Comparison of ENCODE assay signal across 8 cellular contexts in genomic region chr7:99631311-99632109, GRCh38. TPM values are rescaled to one million over a fixed set of nuclear protein-coding genes. Genes with fewer than 3 reads are reported as not detected.
DNase-seq lines count a peak whose midpoint lies in the region; ATAC-seq, FAIRE-seq and TF ChIP-seq lines count a peak whose summit lies in the region.

No MANE protein-coding gene starts in this region.

- H3K4me1 Mint-ChIP-seq in CD4-positive, alpha-beta memory T cell: peaks cover 4 to 9% (median 6%) of the 10 kb centered on the region in 4 donors

- no peak for TF ChIP-seq POLR2A in GM12892 (IDR thresholded peaks at IDR 0.05; ENCODE audit: low read depth, low read length)

- H3K4me3 ChIP-seq in CD4-positive, alpha-beta memory T cell (ENCODE audit: low read length in 2 of 2): no peak overlapping the region

- H3K4me3 Mint-ChIP-seq in CD4-positive, alpha-beta memory T cell: no peak overlapping the region

- no peaks in the 10 kb centered on the region for H3K9me3 Mint-ChIP-seq in CD4-positive, alpha-beta memory T cell
- H3K9me3 Mint-ChIP-seq in activated naive CD4-positive, alpha-beta T cell treated with anti-CD3 and anti-CD28 coated beads, Interleukin-2, amount 50 U/mL, for 72 hours: no peaks in the 10 kb centered on the region

- H3K36me3 ChIP-seq in CD4-positive, alpha-beta memory T cell (ENCODE audit: insufficient read depth, low read length): peaks cover 45% of the 10 kb centered on the region

- CTCF ChIA-PET in CD4-positive, alpha-beta memory T cell (lab: Charles Lee; ENCODE audit: partially characterized antibody): interaction anchor here (0.7 kb wide), 1 partner anchor 16 kb away, joined by 3 read pairs; no protein-coding TSS in a partner anchor

- no peaks in the 10 kb centered on the region for H3K27me3 ChIP-seq in CD4-positive, alpha-beta memory T cell (ENCODE audit: insufficient read depth, low read length)

- intact Hi-C loops in CD4-positive, alpha-beta memory T cell (cut with micrococcal nuclease): no loop called here

- H3K36me3 Mint-ChIP-seq in CD4-positive, alpha-beta memory T cell: peaks cover 50 to 69% of the 10 kb centered on the region in 2 donors
- H3K36me3 Mint-ChIP-seq in activated naive CD4-positive, alpha-beta T cell treated with anti-CD3 and anti-CD28 coated beads, Interleukin-2, amount 50 U/mL, for 72 hours: peaks cover 7 to 53% of the 10 kb centered on the region in 2 donors

- H3K27ac Mint-ChIP-seq in CD4-positive, alpha-beta memory T cell: peak overlapping the region in 4 of 7 donors; percentile 56 to 88 (median 64)
- peak overlapping the region; percentile 88 to 95 for H3K27ac Mint-ChIP-seq in activated naive CD4-positive, alpha-beta T cell treated with anti-CD3 and anti-CD28 coated beads, Interleukin-2, amount 50 U/mL, for 72 hours

- H3K9me3 ChIP-seq in CD4-positive, alpha-beta memory T cell (ENCODE audit: control insufficient read depth in 1 of 2, low read length in 2 of 2): no peaks in the 10 kb centered on the region

- FAIRE-seq in islet of Langerhans (lab: Jason Lieb, UNC) (peak; percentile 79), GM12892 (lab: Jason Lieb, UNC) (no peak)

- no peaks in the 10 kb centered on the region for H3K4me1 ChIP-seq in CD4-positive, alpha-beta memory T cell (ENCODE audit: insufficient read depth, low read length)

- POLR2A ChIA-PET in CD4-positive, alpha-beta memory T cell (lab: Charles Lee; ENCODE audit: partially characterized antibody): interaction anchor here (1.7 kb wide), 1 partner anchor 15 kb away, joined by 4 read pairs; the partner anchor contains the start of gene ZSCAN25

- H3K27ac ChIP-seq in CD4-positive, alpha-beta memory T cell (ENCODE audit: low read depth, low read length): no peak overlapping the region

- DNase-seq in CD4-positive, alpha-beta memory T cell: no peak
- DNase-seq in M059J (ENCODE audit: low read depth) (peak; percentile 31), GM12892 (ENCODE audit: insufficient read length) (no peak), DMS153 (lab: John Stamatoyannopoulos, UW) (no peak)
- no peak for DNase-seq in activated naive CD4-positive, alpha-beta T cell treated with anti-CD3 and anti-CD28 coated beads, Interleukin-2, amount 50 U/mL, for 72 hours (ENCODE audit: low spot score in 2 of 2)

- H3K27me3 Mint-ChIP-seq in CD4-positive, alpha-beta memory T cell: no peaks in the 10 kb centered on the region

- peak; percentile 88 to 93 for ATAC-seq in activated naive CD4-positive, alpha-beta T cell treated with anti-CD3 and anti-CD28 coated beads, Interleukin-2, amount 50 U/mL, for 72 hours
- ATAC-seq in GM18519 (IDR thresholded peaks at IDR 0.05; ENCODE audit: low FRiP score, unreplicated experiment) (no peak), GM21528 (IDR thresholded peaks at IDR 0.05; ENCODE audit: low FRiP score, unreplicated experiment) (no peak)

RNA-seq across cellular contexts. Expression of gene ZSCAN25, which starts 14.8 kb away (rescaled TPM):
- total RNA-seq in CD4-positive, alpha-beta memory T cell: 10 to 100 TPM; 40.4 to 43.1 TPM
- 10 to 100 TPM; 10.2 to 18.3 TPM for polyA plus RNA-seq in CD4-positive, alpha-beta memory T cell
- 5.7 and 12.3 TPM in 2 replicates for total RNA-seq in M059J (2014; rRNA removed; shearing (Covaris generic))
- total RNA-seq in activated naive CD4-positive, alpha-beta T cell treated with anti-CD3 and anti-CD28 coated beads, Interleukin-2, amount 50 U/mL, for 72 hours: 10 to 100 TPM; 30.7 to 31.8 TPM
- 5.0 TPM for polyA plus RNA-seq in GM12892 (2012; ENCODE audit: missing spikeins)

RNA-seq across cellular contexts. Expression of gene TMEM225B, which starts 33.4 kb away (rescaled TPM):
- total RNA-seq in CD4-positive, alpha-beta memory T cell: 1 to 10 TPM; 1.0 to 1.1 TPM
- polyA plus RNA-seq in CD4-positive, alpha-beta memory T cell: under 1 TPM; 0.61 to 0.98 TPM
- total RNA-seq in M059J (2014; rRNA removed; shearing (Covaris generic)): 0.20 and 0.62 TPM in 2 replicates
- total RNA-seq in activated naive CD4-positive, alpha-beta T cell treated with anti-CD3 and anti-CD28 coated beads, Interleukin-2, amount 50 U/mL, for 72 hours: 1 to 10 TPM in 1 of 2 donors, under 1 TPM in 1; 0.76 to 4.1 TPM
- polyA plus RNA-seq in GM12892 (2012; ENCODE audit: missing spikeins): 0.51 TPM

RNA-seq across cellular contexts. Expression of gene CYP3A5, which starts 48.3 kb away (rescaled TPM):
- total RNA-seq in CD4-positive, alpha-beta memory T cell: not detected
- under 1 TPM; 0.19 to 0.45 TPM for polyA plus RNA-seq in CD4-positive, alpha-beta memory T cell
- total RNA-seq in M059J (2014; rRNA removed; shearing (Covaris generic)): 0.05 and 0.15 TPM in 2 replicates
- under 1 TPM in 1 of 2 donors, not detected in 1; 0.41 TPM for total RNA-seq in activated naive CD4-positive, alpha-beta T cell treated with anti-CD3 and anti-CD28 coated beads, Interleukin-2, amount 50 U/mL, for 72 hours
- 0.59 TPM for polyA plus RNA-seq in GM12892 (2012; ENCODE audit: missing spikeins)

Comparison
In these comparisons a context has a peak if more than half of its experiments do, and no peak if none do; other contexts are left out.
1. ATAC-seq: peak in activated naive CD4-positive, alpha-beta T cell treated with anti-CD3 and anti-CD28 coated beads, Interleukin-2, amount 50 U/mL, for 72 hours (2 of 2); none in GM18519 (single experiment) and GM21528 (single experiment).